Comparison of ENCODE assay signal across 1 cellular context in genomic region chr20:34449674-34450592, GRCh38.
TF ChIP-seq lines count a peak whose summit lies in the region.

No MANE protein-coding gene starts in this region.

TF ChIP-seq in GM12891, 5 proteins besides CTCF, POLR2A, EP300 and RAD21:
- TF ChIP-seq TAF1 (IDR thresholded peaks at IDR 0.05; ENCODE audit: low read depth, low read length): no peak
- no peak for TF ChIP-seq POLR2AphosphoS5 (IDR thresholded peaks at IDR 0.05; ENCODE audit: low read depth, low read length)
- TF ChIP-seq SPI1 (IDR thresholded peaks at IDR 0.05; ENCODE audit: low read depth, low read length): no peak
- TF ChIP-seq PAX5 (IDR thresholded peaks at IDR 0.05; ENCODE audit: insufficient read depth, low read length, severe bottlenecking): no peak
- TF ChIP-seq POU2F2 (IDR thresholded peaks at IDR 0.05; ENCODE audit: low read depth, low read length): no peak
